1 cellular context compared by ENCODE assay signal in genomic region chr9:136631038-136632000, GRCh38.
TF ChIP-seq lines count a peak whose summit lies in the region.

No MANE protein-coding gene starts in this region.

TF ChIP-seq in K562, 482 proteins besides CTCF, POLR2A, EP300 and RAD21 (continued from another document and continues in another):
- TF ChIP-seq ZNF639 (CRISPR knock-in tag; conservative IDR thresholded peaks at IDR 0.05 in 1 of 2, IDR thresholded peaks at IDR 0.05 in 1 of 2) (no peak), TAF15 (IDR thresholded peaks at IDR 0.05; ENCODE audit: low read depth, low read length) (no peak), ARID3A (IDR thresholded peaks at IDR 0.05; ENCODE audit: borderline replicate concordance, low read depth, low read length) (no peak), TAF1 (IDR thresholded peaks at IDR 0.05; ENCODE audit: control insufficient read depth, extremely low read depth, insufficient read depth, low read length, severe bottlenecking) (no peak), ZNF263 (CRISPR knock-in tag; IDR thresholded peaks at IDR 0.05; ENCODE audit: borderline replicate concordance) (no peak), HOXB6 (CRISPR knock-in tag; IDR thresholded peaks at IDR 0.05; ENCODE audit: borderline replicate concordance) (no peak), TRIM28 (IDR thresholded peaks at IDR 0.05) (no peak), NCOA1 (IDR thresholded peaks at IDR 0.05; ENCODE audit: low read depth) (no peak), FUS (optimal IDR thresholded peaks at IDR 0.05; ENCODE audit: low read depth, low read length) (no peak), CHAMP1 (IDR thresholded peaks at IDR 0.05) (no peak), SIRT6 (IDR thresholded peaks at IDR 0.05; ENCODE audit: low read depth, low read length) (no peak), CBFA2T3 (IDR thresholded peaks at IDR 0.05) (no peak), TFAM (CRISPR knock-in tag; conservative IDR thresholded peaks at IDR 0.05) (no peak), RFX5 (IDR thresholded peaks at IDR 0.05; ENCODE audit: low read depth, low read length) (no peak), CCNT2 (IDR thresholded peaks at IDR 0.05; ENCODE audit: borderline replicate concordance, extremely low read depth, insufficient read length, low read depth, low read length) (no peak), ZKSCAN1 (IDR thresholded peaks at IDR 0.05; ENCODE audit: low read depth, low read length) (no peak), ZNF75A (CRISPR knock-in tag; IDR thresholded peaks at IDR 0.05) (no peak), ATF6 (CRISPR knock-in tag; IDR thresholded peaks at IDR 0.05) (no peak), ZNF3 (CRISPR knock-in tag; IDR thresholded peaks at IDR 0.05) (no peak), HIVEP1 (CRISPR knock-in tag; IDR thresholded peaks at IDR 0.05) (no peak), NR1H2 (CRISPR knock-in tag; IDR thresholded peaks at IDR 0.05) (no peak), ZNF140 (CRISPR knock-in tag; IDR thresholded peaks at IDR 0.05) (no peak), ZNF280A (IDR thresholded peaks at IDR 0.05; ENCODE audit: low read depth, partially characterized antibody) (no peak), SAFB2 (IDR thresholded peaks at IDR 0.05; ENCODE audit: borderline replicate concordance, low read depth, low read length, severe bottlenecking) (no peak), ZNF316 (IDR thresholded peaks at IDR 0.05) (peak; percentile 23; the same call in 1 of the 2 replicates), CTBP1 (IDR thresholded peaks at IDR 0.05; ENCODE audit: borderline replicate concordance) (no peak; the same call in 1 of the 2 replicates), DEAF1 (CRISPR knock-in tag; IDR thresholded peaks at IDR 0.05) (peak; percentile 86), ZNF407 (IDR thresholded peaks at IDR 0.05; ENCODE audit: low read depth) (no peak), ATF7 (IDR thresholded peaks at IDR 0.05) (0 out of 2 replicates have a peak, but pooled peaks have one; percentile 35), HNRNPUL1 (IDR thresholded peaks at IDR 0.05; ENCODE audit: low read length) (no peak), TOE1 (IDR thresholded peaks at IDR 0.05; ENCODE audit: borderline replicate concordance) (no peak; the same call in 1 of the 2 replicates), TOE1 (CRISPR knock-in tag; IDR thresholded peaks at IDR 0.05; ENCODE audit: borderline replicate concordance, low read depth) (peak; percentile 80; the same call in 1 of the 2 replicates), TCF7L2 (IDR thresholded peaks at IDR 0.05; ENCODE audit: low read depth, low read length) (no peak), TEAD2 (tag; IDR thresholded peaks at IDR 0.05) (no peak), NR2C2 (CRISPR knock-in tag; IDR thresholded peaks at IDR 0.05) (peak; percentile 48; the same call in 1 of the 2 replicates), NR2C2 (tag; IDR thresholded peaks at IDR 0.05) (no peak), IRF2 (CRISPR knock-in tag; IDR thresholded peaks at IDR 0.05) (0 out of 2 replicates have a peak, but pooled peaks have one; percentile 53), JUN (IDR thresholded peaks at IDR 0.05; ENCODE audit: borderline replicate concordance, low read depth, low read length) (no peak), JUN (CRISPR knock-in tag; IDR thresholded peaks at IDR 0.05; ENCODE audit: borderline replicate concordance) (no peak), GTF2A2 (tag; IDR thresholded peaks at IDR 0.05) (no peak), ZZZ3 (IDR thresholded peaks at IDR 0.05) (no peak), ILK (tag; IDR thresholded peaks at IDR 0.05; ENCODE audit: borderline replicate concordance, low read depth) (no peak), NUFIP1 (IDR thresholded peaks at IDR 0.05; ENCODE audit: partially characterized antibody) (no peak), TEAD1 (CRISPR knock-in tag; IDR thresholded peaks at IDR 0.05) (no peak; a peak in 1 of 4 replicates), ZNF232 (CRISPR knock-in tag; IDR thresholded peaks at IDR 0.05) (no peak), ZNF589 (CRISPR knock-in tag; IDR thresholded peaks at IDR 0.05; ENCODE audit: low read depth) (no peak)
